ENCODE assay signal across 9 cellular contexts in genomic region chr14:100278702-100279101, GRCh38. TPM values are rescaled to one million over a fixed set of nuclear protein-coding genes. Genes with fewer than 3 reads are reported as not detected.
DNase-seq lines count a peak whose midpoint lies in the region; ATAC-seq and TF ChIP-seq lines count a peak whose summit lies in the region.
"Had no signal": no experiment of that assay in that cellular context is flagged by ENCODE, and none has a peak within 500 bp of the region (broad histone marks: within the 10 kb centered on the region; RNA-seq: fewer than 3 reads in every experiment).

No MANE protein-coding gene starts in this region.

- no peak overlapping the region for H3K27ac ChIP-seq in sigmoid colon

- CTCF ChIA-PET in Caco-2 (lab: Charles Lee) = no interaction called here

- no peaks in the 10 kb centered on the region for H3K9me3 ChIP-seq in Caco-2
- H3K9me3 ChIP-seq in sigmoid colon = no peaks in the 10 kb centered on the region

- no peak for TF ChIP-seq EP300 in sigmoid colon (IDR thresholded peaks at IDR 0.05)

- POLR2A ChIA-PET in Caco-2 (lab: Charles Lee) = no interaction called here

- H3K4me1 ChIP-seq in Caco-2 (no peaks in the 10 kb centered on the region), sigmoid colon (peaks cover 0 to 34% (median 21%) of the 10 kb centered on the region in 4 donors)

- ATAC-seq in HG02885 (IDR thresholded peaks at IDR 0.05; ENCODE audit: poor library complexity, unreplicated experiment) (peak; percentile 58), memory B cell (ENCODE audit: low read depth) (peak; percentile 62)

- H3K36me3 ChIP-seq in Caco-2 (ENCODE audit: control insufficient read depth, insufficient read depth, low read length) = no peaks in the 10 kb centered on the region; the same call in none of the 2 replicates
- peaks cover 0 to 15% (median 0%) of the 10 kb centered on the region in 4 donors for H3K36me3 ChIP-seq in sigmoid colon

- H3K36me3 Mint-ChIP-seq in memory B cell (peaks cover 6% of the 10 kb centered on the region), Caco-2 (ENCODE audit: insufficient read depth, unreplicated experiment) (peaks cover 59% of the 10 kb centered on the region)

- H3K27me3 ChIP-seq in Caco-2 (replicated peaks; ENCODE audit: control insufficient read depth, insufficient read depth, low read length) = no peaks in the 10 kb centered on the region
- no peaks in the 10 kb centered on the region for H3K27me3 ChIP-seq in sigmoid colon

- TF ChIP-seq POLR2A in sigmoid colon (IDR thresholded peaks at IDR 0.05) = no peak

- no peaks in the 10 kb centered on the region for H3K27me3 Mint-ChIP-seq in memory B cell
- H3K27me3 Mint-ChIP-seq in Caco-2 (ENCODE audit: insufficient read depth, unreplicated experiment) = no peaks in the 10 kb centered on the region
- H3K27me3 Mint-ChIP-seq: central memory CD8-positive, alpha-beta T cell had no signal

- WGBS in sigmoid colon, 2 donors = 63 to 73% methylated on average over 8 of the region's 8 CpGs

- intact Hi-C loops in Caco-2 (cut with micrococcal nuclease; ENCODE audit: unreplicated experiment) = no loop called here
- intact Hi-C loops in sigmoid colon (cut with DNase I) = no loop called here

- DNase-seq in Daoy (ENCODE audit: low read depth) (peak; percentile 77), memory B cell (ENCODE audit: low spot score in 2 of 2) (no peak), cerebellar nuclear complex (lab: John Stamatoyannopoulos, UW) (no peak), Caco-2 (no peak), sigmoid colon (no peak), NCI-H187 treated with DMSO at 0.1 percent for 48 hours (lab: John Stamatoyannopoulos, UW) (no peak)

- H3K4me1 Mint-ChIP-seq in memory B cell (peaks cover 25% of the 10 kb centered on the region), Caco-2 (ENCODE audit: low read depth, unreplicated experiment) (peaks cover 16% of the 10 kb centered on the region)

- H3K4me3 ChIP-seq in WI38 (ENCODE audit: low read depth, low read length) (no peak overlapping the region), Caco-2 (ENCODE audit: low read depth, low read length) (no peak overlapping the region), sigmoid colon (no peak overlapping the region)

- H3K9me3 Mint-ChIP-seq in memory B cell (no peaks in the 10 kb centered on the region), Caco-2 (ENCODE audit: unreplicated experiment) (no peaks in the 10 kb centered on the region)
- H3K9me3 Mint-ChIP-seq: central memory CD8-positive, alpha-beta T cell had no signal

- H3K27ac Mint-ChIP-seq in memory B cell (peak overlapping the region; percentile 75), Caco-2 (ENCODE audit: unreplicated experiment) (no peak overlapping the region)

- TF ChIP-seq CTCF in WI38 (IDR thresholded peaks at IDR 0.05; ENCODE audit: low read depth, low read length) = peak; percentile 20; the same call in 1 of the 2 replicates
- no peak for TF ChIP-seq CTCF in Caco-2 (IDR thresholded peaks at IDR 0.05; ENCODE audit: insufficient read depth in 1 of 2, low read depth in 1 of 2, low read length in 1 of 2, severe bottlenecking in 1 of 2, unreplicated experiment in 1 of 2)
- TF ChIP-seq CTCF in sigmoid colon (IDR thresholded peaks at IDR 0.05) = no peak

- H3K4me3 Mint-ChIP-seq in memory B cell = no peak overlapping the region
- H3K4me3 Mint-ChIP-seq in Caco-2 (ENCODE audit: unreplicated experiment) = no peak overlapping the region
- H3K4me3 Mint-ChIP-seq: central memory CD8-positive, alpha-beta T cell had no signal

- BruUV-seq in Caco-2 (replicated peaks; lab: Mats Ljungman, UMichigan) = no TSS peak

RNA-seq across cellular contexts. Expression of gene SLC25A29, which starts 27.5 kb away (rescaled TPM):
- total RNA-seq in Daoy (2014; rRNA removed; shearing (Covaris generic)) = 30.7 and 34.7 TPM in 2 replicates
- 28.5 and 29.9 TPM in 2 replicates for total RNA-seq in Caco-2 (2022)
- total RNA-seq in sigmoid colon = 10 to 100 TPM; 18.5 to 40.4 (median 33.4) TPM
- polyA plus RNA-seq in sigmoid colon = 10 to 100 TPM in 1 of 3 donors, 1 to 10 TPM in 2; 3.0 to 26.7 (median 3.7) TPM

RNA-seq across cellular contexts. Expression of gene YY1, which starts 39.8 kb away (rescaled TPM):
- 44.1 and 47.3 TPM in 2 replicates for total RNA-seq in Daoy (2014; rRNA removed; shearing (Covaris generic))
- total RNA-seq in Caco-2 (2022) (91.0 and 94.1 TPM in 2 replicates), sigmoid colon (10 to 100 TPM; 53.9 to 61.5 (median 55.2) TPM)
- 10 to 100 TPM; 26.7 to 46.7 (median 40.2) TPM for polyA plus RNA-seq in sigmoid colon

RNA-seq across cellular contexts. Expression of gene SLC25A47, which starts 44.4 kb away (rescaled TPM):
- total RNA-seq in Daoy (2014; rRNA removed; shearing (Covaris generic)) = not detected in 2 replicates
- total RNA-seq in Caco-2 (2022) (not detected in 2 replicates), sigmoid colon (not detected)
- under 1 TPM in 1 of 3 donors, not detected in 2; 0.22 TPM for polyA plus RNA-seq in sigmoid colon
